8 cellular contexts compared by ENCODE assay signal in the genomic region with DNA sequence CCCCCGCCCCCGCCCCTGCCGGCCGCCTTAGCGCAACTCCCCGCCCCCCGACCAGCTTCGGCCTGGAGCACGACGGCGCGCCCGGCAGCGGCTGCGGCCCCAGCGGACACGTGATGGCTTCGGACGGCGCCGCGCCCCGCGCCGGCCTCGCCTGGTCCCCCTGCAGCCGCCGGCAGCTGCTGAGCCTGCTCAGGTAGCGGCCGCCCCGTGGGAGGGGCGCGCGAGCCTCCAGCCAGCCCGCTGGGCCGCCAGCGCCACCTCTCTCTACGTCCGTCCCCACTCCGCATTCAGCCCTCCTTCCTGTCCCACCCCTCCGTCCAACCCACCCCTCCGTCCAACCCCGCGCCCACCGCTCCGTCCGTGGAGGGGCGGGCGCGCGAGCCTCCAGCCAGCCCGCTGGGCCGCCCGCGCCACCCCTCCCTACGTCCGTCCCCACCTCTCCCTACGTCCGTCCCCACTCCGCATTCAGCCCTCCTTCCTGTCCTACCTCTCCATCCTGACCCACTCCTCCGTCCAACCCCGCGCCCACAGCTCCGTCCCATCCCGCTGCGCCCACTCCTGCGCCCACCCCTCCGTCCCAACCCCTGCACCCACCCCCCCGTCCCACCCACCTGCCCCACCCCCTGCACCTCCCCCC. TPM values are rescaled to one million over a fixed set of nuclear protein-coding genes. Genes with fewer than 3 reads are reported as not detected.
DNase-seq lines count a peak whose midpoint lies in the region; ATAC-seq, FAIRE-seq and TF ChIP-seq lines count a peak whose summit lies in the region.

No MANE protein-coding gene starts in this region.

- H3K9me3 ChIP-seq in breast epithelium (no peaks in the 10 kb centered on the region), keratinocyte (ENCODE audit: control insufficient read depth, low read depth, low read length) (no peaks in the 10 kb centered on the region), tibial nerve (no peaks in the 10 kb centered on the region)

- peak; percentile 25 for ATAC-seq in activated CD8-positive, alpha-beta T cell treated with anti-CD3 and anti-CD28 coated beads for 36 hours

- H3K4me2 ChIP-seq in keratinocyte (ENCODE audit: control insufficient read depth, extremely low read depth, insufficient read depth, low read depth, low read length): peak overlapping the region; percentile 37

- DNase-seq in breast epithelium (ENCODE audit: low spot score in 2 of 2) (no peak), MCF 10A (ENCODE audit: unreplicated experiment) (no peak), keratinocyte (ENCODE audit: low read depth, low spot score) (no peak), tibial nerve (ENCODE audit: low spot score in 2 of 2) (no peak), germinal center (ENCODE audit: low spot score) (no peak), UCSD-AML1 (lab: John Stamatoyannopoulos, UW; ENCODE audit: unreplicated experiment) (no peak)
- DNase-seq in activated CD8-positive, alpha-beta T cell treated with anti-CD3 and anti-CD28 coated beads for 36 hours: no peak

- no peak overlapping the region for H3K27ac Mint-ChIP-seq in MCF 10A (ENCODE audit: low read depth, unreplicated experiment)
- no peak overlapping the region for H3K27ac Mint-ChIP-seq in activated CD8-positive, alpha-beta T cell treated with anti-CD3 and anti-CD28 coated beads for 36 hours

- TF ChIP-seq EP300 in tibial nerve (IDR thresholded peaks at IDR 0.05): no peak

- CTCF ChIA-PET in MCF 10A (lab: Yijun Ruan, JAX): no interaction called here
- CTCF ChIA-PET in activated CD8-positive, alpha-beta T cell treated with anti-CD3 and anti-CD28 coated beads for 36 hours (lab: Charles Lee): no interaction called here

- H3K36me3 ChIP-seq in breast epithelium (no peaks in the 10 kb centered on the region), keratinocyte (ENCODE audit: control insufficient read depth in 2 of 2, extremely low read depth in 1 of 2, insufficient read depth in 2 of 2, low read length in 2 of 2) (no peaks in the 10 kb centered on the region), urinary bladder (ENCODE audit: insufficient read depth) (no peaks in the 10 kb centered on the region), tibial nerve (peaks cover 0 to 31% (median 0%) of the 10 kb centered on the region in 3 donors)

- no peaks in the 10 kb centered on the region for H3K36me3 Mint-ChIP-seq in MCF 10A (ENCODE audit: insufficient read depth, unreplicated experiment)
- H3K36me3 Mint-ChIP-seq in activated CD8-positive, alpha-beta T cell treated with anti-CD3 and anti-CD28 coated beads for 36 hours (ENCODE audit: low read depth): no peaks in the 10 kb centered on the region

- no peak overlapping the region for H2AFZ ChIP-seq in keratinocyte (ENCODE audit: control insufficient read depth, low read length)

- no peaks in the 10 kb centered on the region for H3K4me1 Mint-ChIP-seq in MCF 10A (ENCODE audit: insufficient read depth, unreplicated experiment)
- H3K4me1 Mint-ChIP-seq in activated CD8-positive, alpha-beta T cell treated with anti-CD3 and anti-CD28 coated beads for 36 hours (ENCODE audit: low read depth): peaks cover 3% of the 10 kb centered on the region

- H3K4me3 Mint-ChIP-seq in MCF 10A (ENCODE audit: unreplicated experiment): no peak overlapping the region
- no peak overlapping the region for H3K4me3 Mint-ChIP-seq in activated CD8-positive, alpha-beta T cell treated with anti-CD3 and anti-CD28 coated beads for 36 hours

- H4K20me1 ChIP-seq in keratinocyte (ENCODE audit: control insufficient read depth, extremely low read depth, insufficient read depth, low read length): no peaks in the 10 kb centered on the region

- no peaks in the 10 kb centered on the region for H3K9me3 Mint-ChIP-seq in MCF 10A (ENCODE audit: unreplicated experiment)
- no peaks in the 10 kb centered on the region for H3K9me3 Mint-ChIP-seq in activated CD8-positive, alpha-beta T cell treated with anti-CD3 and anti-CD28 coated beads for 36 hours

- peak overlapping the region; percentile 17 to 73 (median 53) for H3K4me3 ChIP-seq in breast epithelium
- peak overlapping the region in 2 of 3 experiments; percentile 23 to 29 for H3K4me3 ChIP-seq in keratinocyte (ENCODE audit: control insufficient read depth in 2 of 3, extremely low read depth in 1 of 3, insufficient read depth in 2 of 3, low read depth in 1 of 3, low read length in 3 of 3)
- H3K4me3 ChIP-seq in urinary bladder (ENCODE audit: low read depth, low read length): peak overlapping the region; percentile 35
- H3K4me3 ChIP-seq in tibial nerve: peak overlapping the region in 2 of 4 donors; percentile 21 to 40

- TF ChIP-seq CTCF in breast epithelium (IDR thresholded peaks at IDR 0.05) (no peak), MCF 10A (IDR thresholded peaks at IDR 0.05; ENCODE audit: unreplicated experiment) (no peak), keratinocyte (optimal IDR thresholded peaks at IDR 0.05 in 1 of 3, IDR thresholded peaks at IDR 0.05 in 1 of 3, conservative IDR thresholded peaks at IDR 0.05 in 1 of 3; ENCODE audit: extremely low read depth in 1 of 3, insufficient read depth in 2 of 3, low read length in 3 of 3) (no peak), tibial nerve (IDR thresholded peaks at IDR 0.05) (no peak)
- no peak for TF ChIP-seq CTCF in activated CD8-positive, alpha-beta T cell treated with anti-CD3 and anti-CD28 coated beads for 36 hours (IDR thresholded peaks at IDR 0.05)

- WGBS in urinary bladder: 2% methylated on average over 69 of the region's 69 CpGs
- WGBS in tibial nerve, 2 donors: 0 to 2% methylated on average over 34 to 50 of the region's 69 CpGs

- no peaks in the 10 kb centered on the region for H3K79me2 ChIP-seq in keratinocyte (ENCODE audit: control insufficient read depth, insufficient read depth, low read length)

- peaks cover 40% of the 10 kb centered on the region for H3K27me3 Mint-ChIP-seq in MCF 10A (ENCODE audit: insufficient read depth, unreplicated experiment)
- peaks cover 23% of the 10 kb centered on the region for H3K27me3 Mint-ChIP-seq in activated CD8-positive, alpha-beta T cell treated with anti-CD3 and anti-CD28 coated beads for 36 hours

- BruUV-seq in MCF 10A (replicated peaks; lab: Mats Ljungman, UMichigan): no TSS peak

- H3K27me3 ChIP-seq in breast epithelium (no peaks in the 10 kb centered on the region), keratinocyte (ENCODE audit: control insufficient read depth, extremely low read depth, insufficient read depth, low read length) (peaks cover 19% of the 10 kb centered on the region), tibial nerve (peaks cover 0 to 34% of the 10 kb centered on the region in 2 donors)

- FAIRE-seq in keratinocyte (lab: Jason Lieb, UNC): no peak

- H3K4me1 ChIP-seq in breast epithelium (no peaks in the 10 kb centered on the region), keratinocyte (ENCODE audit: control insufficient read depth, extremely low read depth, insufficient read depth, low read length) (no peaks in the 10 kb centered on the region), urinary bladder (ENCODE audit: insufficient read depth) (no peaks in the 10 kb centered on the region), tibial nerve (peaks cover 0 to 20% (median 2%) of the 10 kb centered on the region in 4 donors)

- H3K27ac ChIP-seq in breast epithelium (no peak overlapping the region), keratinocyte (ENCODE audit: control insufficient read depth, insufficient read depth, low read length) (no peak overlapping the region), urinary bladder (ENCODE audit: low read depth) (no peak overlapping the region), tibial nerve (no peak overlapping the region)

- H3K9me1 ChIP-seq in keratinocyte (ENCODE audit: control insufficient read depth, extremely low read depth, insufficient read depth, low read length): no peaks in the 10 kb centered on the region

- POLR2A ChIA-PET in MCF 10A (lab: Yijun Ruan, JAX): no interaction called here
- POLR2A ChIA-PET in activated CD8-positive, alpha-beta T cell treated with anti-CD3 and anti-CD28 coated beads for 36 hours (lab: Charles Lee): interaction anchor here (0.9 to 1.0 kb wide), 2 partner anchors 11 to 13 kb away, joined by 3 to 4 read pairs; a partner anchor contains a TSS

- intact Hi-C loops in breast epithelium (cut with DNase I; ENCODE audit: low total_unique reads): loop anchor here (10.0 kb wide), 1 partner anchor 256 kb away; no protein-coding TSS in a partner anchor
- intact Hi-C loops in MCF 10A (cut with micrococcal nuclease): no loop called here
- intact Hi-C loops in activated CD8-positive, alpha-beta T cell treated with anti-CD3 and anti-CD28 coated beads for 36 hours (cut with micrococcal nuclease): no loop called here

- H3K9ac ChIP-seq in keratinocyte (ENCODE audit: control insufficient read depth, extremely low read depth, insufficient read depth, low read length): no peak overlapping the region

- TF ChIP-seq POLR2A in breast epithelium (IDR thresholded peaks at IDR 0.05): no peak
- no peak for TF ChIP-seq POLR2A in tibial nerve (IDR thresholded peaks at IDR 0.05)

- dilution Hi-C loops in keratinocyte (cut with MboI; ENCODE audit: extremely low pct_ligation_motif_present, low sequenced_read_pairs): no loop called here

RNA-seq across cellular contexts. Expression of a gene that starts 6.5 kb away (rescaled TPM):
- total RNA-seq in breast epithelium (1 to 10 TPM in 1 of 3 donors, under 1 TPM in 2; 0.88 to 2.9 (median 0.96) TPM), MCF 10A (2022) (4.1 and 6.1 TPM in 2 replicates), urinary bladder (1.8 TPM), tibial nerve (1 to 10 TPM; 1.7 to 4.3 (median 3.2) TPM)
- total RNA-seq in activated CD8-positive, alpha-beta T cell treated with anti-CD3 and anti-CD28 coated beads for 36 hours: 1 to 10 TPM; 2.5 to 2.9 TPM
- polyA plus RNA-seq in keratinocyte (1.1 to 2.9 TPM (median 1.2 TPM) in 3 replicates), urinary bladder (3.7 TPM)
- 0.31 TPM for polyA plus RNA-seq in keratinocyte (2011; ENCODE audit: low read depth)
- 0.49 and 1.5 TPM in 2 replicates for polyA plus RNA-seq in keratinocyte (2011; cell fraction: cytosol; rRNA removed)
- 7.1 and 9.5 TPM in 2 replicates for polyA plus RNA-seq in keratinocyte (2011; cell fraction: nucleus; rRNA removed)
- polyA plus RNA-seq in keratinocyte (2012; ENCODE audit: low replicate concordance): 1.2 and 2.0 TPM in 2 replicates
- 0.66 to 1.8 TPM (median 0.82 TPM) in 3 replicates for polyA minus RNA-seq in keratinocyte
- 0.96 TPM for polyA minus RNA-seq in keratinocyte (2011; cell fraction: cytosol; rRNA and poly(A)+ RNA removed)
- 1.8 and 2.7 TPM in 2 replicates for polyA minus RNA-seq in keratinocyte (2011; cell fraction: nucleus; rRNA and poly(A)+ RNA removed)

RNA-seq across cellular contexts. Expression of a gene that starts 10.9 kb away (rescaled TPM):
- total RNA-seq in breast epithelium (10 to 100 TPM; 14.2 to 20.5 (median 18.7) TPM), MCF 10A (2022) (26.0 and 38.1 TPM in 2 replicates), urinary bladder (8.5 TPM), tibial nerve (10 to 100 TPM; 17.9 to 27.0 (median 22.7) TPM)
- 10 to 100 TPM; 35.3 to 36.7 TPM for total RNA-seq in activated CD8-positive, alpha-beta T cell treated with anti-CD3 and anti-CD28 coated beads for 36 hours
- polyA plus RNA-seq in keratinocyte (18.8 to 23.9 TPM (median 21.5 TPM) in 3 replicates), urinary bladder (21.5 TPM)
- polyA plus RNA-seq in keratinocyte (2011; ENCODE audit: low read depth): 15.1 TPM
- polyA plus RNA-seq in keratinocyte (2011; cell fraction: cytosol; rRNA removed): 15.5 and 26.4 TPM in 2 replicates
- 20.1 and 21.4 TPM in 2 replicates for polyA plus RNA-seq in keratinocyte (2011; cell fraction: nucleus; rRNA removed)
- polyA plus RNA-seq in keratinocyte (2012; ENCODE audit: low replicate concordance): 13.4 and 27.1 TPM in 2 replicates
- 13.0 to 13.8 TPM (median 13.4 TPM) in 3 replicates for polyA minus RNA-seq in keratinocyte
- polyA minus RNA-seq in keratinocyte (2011; cell fraction: cytosol; rRNA and poly(A)+ RNA removed): 27.4 TPM
- polyA minus RNA-seq in keratinocyte (2011; cell fraction: nucleus; rRNA and poly(A)+ RNA removed): 8.5 and 9.0 TPM in 2 replicates

RNA-seq across cellular contexts. Expression of a gene that starts 31.1 kb away (rescaled TPM):
- total RNA-seq in breast epithelium (10 to 100 TPM in 2 of 3 donors, 1 to 10 TPM in 1; 5.0 to 19.5 (median 13.4) TPM), MCF 10A (2022) (1.5 and 3.4 TPM in 2 replicates), urinary bladder (5.9 TPM), tibial nerve (10 to 100 TPM in 2 of 4 donors, 1 to 10 TPM in 2; 8.6 to 16.3 (median 10.3) TPM)
- total RNA-seq in activated CD8-positive, alpha-beta T cell treated with anti-CD3 and anti-CD28 coated beads for 36 hours: 1 to 10 TPM; 1.3 to 1.4 TPM
- polyA plus RNA-seq in keratinocyte (2.5 to 6.0 TPM (median 3.4 TPM) in 3 replicates), urinary bladder (19.5 TPM)
- polyA plus RNA-seq in keratinocyte (2011; ENCODE audit: low read depth): 2.0 TPM
- 2.3 and 3.7 TPM in 2 replicates for polyA plus RNA-seq in keratinocyte (2011; cell fraction: cytosol; rRNA removed)
- polyA plus RNA-seq in keratinocyte (2011; cell fraction: nucleus; rRNA removed): 4.6 and 6.6 TPM in 2 replicates
- polyA plus RNA-seq in keratinocyte (2012; ENCODE audit: low replicate concordance): 4.5 and 4.8 TPM in 2 replicates
- polyA minus RNA-seq in keratinocyte: 3.4 to 13.7 TPM (median 3.4 TPM) in 3 replicates
- 8.1 TPM for polyA minus RNA-seq in keratinocyte (2011; cell fraction: cytosol; rRNA and poly(A)+ RNA removed)
- 5.1 and 8.1 TPM in 2 replicates for polyA minus RNA-seq in keratinocyte (2011; cell fraction: nucleus; rRNA and poly(A)+ RNA removed)

RNA-seq across cellular contexts. Expression of a gene that starts 50.2 kb away (rescaled TPM):
- total RNA-seq in breast epithelium (1 to 10 TPM; 1.8 to 2.0 (median 1.8) TPM), MCF 10A (2022) (0.32 and 0.42 TPM in 2 replicates), urinary bladder (3.4 TPM), tibial nerve (1 to 10 TPM; 2.1 to 6.3 (median 3.0) TPM)
- 1 to 10 TPM; 5.4 to 6.7 TPM for total RNA-seq in activated CD8-positive, alpha-beta T cell treated with anti-CD3 and anti-CD28 coated beads for 36 hours
- polyA plus RNA-seq in keratinocyte (15.9 to 30.4 TPM (median 28.3 TPM) in 3 replicates), urinary bladder (4.1 TPM)
- polyA plus RNA-seq in keratinocyte (2011; ENCODE audit: low read depth): 0.37 TPM
- 8.7 and 18.3 TPM in 2 replicates for polyA plus RNA-seq in keratinocyte (2011; cell fraction: cytosol; rRNA removed)
- polyA plus RNA-seq in keratinocyte (2011; cell fraction: nucleus; rRNA removed): 38.1 and 56.6 TPM in 2 replicates
- polyA plus RNA-seq in keratinocyte (2012; ENCODE audit: low replicate concordance): 1.7 and 36.9 TPM in 2 replicates
- polyA minus RNA-seq in keratinocyte: 20.1 to 34.4 TPM (median 21.4 TPM) in 3 replicates
- polyA minus RNA-seq in keratinocyte (2011; cell fraction: cytosol; rRNA and poly(A)+ RNA removed): 48.9 TPM
- 57.7 and 76.3 TPM in 2 replicates for polyA minus RNA-seq in keratinocyte (2011; cell fraction: nucleus; rRNA and poly(A)+ RNA removed)

RNA-seq across cellular contexts. Expression of a gene that starts 52.5 kb away (rescaled TPM):
- total RNA-seq in breast epithelium (1 to 10 TPM in 1 of 3 donors, under 1 TPM in 2; 0.59 to 3.9 (median 0.96) TPM), MCF 10A (2022) (1.3 TPM in 2 replicates), urinary bladder (0.32 TPM), tibial nerve (1 to 10 TPM in 1 of 4 donors, under 1 TPM in 3; 0.22 to 1.0 (median 0.69) TPM)
- total RNA-seq in activated CD8-positive, alpha-beta T cell treated with anti-CD3 and anti-CD28 coated beads for 36 hours: under 1 TPM; 0.45 to 0.52 TPM
- polyA plus RNA-seq in keratinocyte (0.39 to 0.77 TPM in 2 of 3 replicates, not detected in the other), urinary bladder (1.1 TPM)
- polyA plus RNA-seq in keratinocyte (2011; ENCODE audit: low read depth): 0.09 TPM
- polyA plus RNA-seq in keratinocyte (2011; cell fraction: cytosol; rRNA removed): 0.18 and 0.35 TPM in 2 replicates
- 1.2 and 2.5 TPM in 2 replicates for polyA plus RNA-seq in keratinocyte (2011; cell fraction: nucleus; rRNA removed)
- 0.39 and 0.86 TPM in 2 replicates for polyA plus RNA-seq in keratinocyte (2012; ENCODE audit: low replicate concordance)
- not detected in 3 replicates for polyA minus RNA-seq in keratinocyte
- not detected for polyA minus RNA-seq in keratinocyte (2011; cell fraction: cytosol; rRNA and poly(A)+ RNA removed)
- 0.85 TPM in 1 of 2 replicates, not detected in the other for polyA minus RNA-seq in keratinocyte (2011; cell fraction: nucleus; rRNA and poly(A)+ RNA removed)
